2 cellular contexts compared by ENCODE assay signal in the genomic region with DNA sequence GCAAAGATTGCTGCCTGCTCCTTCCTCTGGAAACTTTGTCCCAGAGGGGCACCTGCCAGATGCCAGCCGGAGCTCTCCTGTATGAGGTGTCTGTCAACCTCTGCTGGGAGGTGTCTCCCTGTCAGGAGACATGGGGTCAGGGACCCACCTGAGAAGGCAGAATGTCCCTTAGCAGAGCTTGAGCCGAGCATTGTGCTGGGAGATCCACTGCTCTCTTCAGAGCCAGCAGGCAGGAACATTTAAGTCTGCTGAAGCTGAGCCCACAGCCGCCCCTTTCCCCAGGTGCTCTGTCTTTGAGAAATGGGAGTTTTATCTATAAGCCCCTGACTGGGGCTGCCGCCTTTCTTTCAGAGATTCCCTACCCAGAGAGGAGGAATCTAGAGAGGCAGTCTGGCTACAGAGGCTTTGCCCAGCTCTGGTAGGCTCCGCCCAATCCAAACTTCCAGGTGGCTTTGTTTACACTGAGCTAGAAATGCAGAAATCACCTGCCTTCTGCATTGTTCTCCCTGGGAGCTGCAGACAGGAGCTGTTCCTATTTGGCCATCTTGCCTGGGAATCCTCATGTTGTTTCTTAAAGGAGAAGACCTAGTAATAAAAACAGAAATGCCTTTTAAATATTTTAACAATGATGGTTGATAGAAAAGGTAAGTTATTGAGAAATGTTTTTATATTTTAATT.
A peak's percentile ranks its signal among the peaks of the same experiment; 100 is the strongest.
TF ChIP-seq lines count a peak whose summit lies in the region.

No MANE protein-coding gene starts in this region.

TF ChIP-seq in GM23338, 12 proteins besides CTCF, POLR2A, EP300 and RAD21:
- TF ChIP-seq, protein P1, sequence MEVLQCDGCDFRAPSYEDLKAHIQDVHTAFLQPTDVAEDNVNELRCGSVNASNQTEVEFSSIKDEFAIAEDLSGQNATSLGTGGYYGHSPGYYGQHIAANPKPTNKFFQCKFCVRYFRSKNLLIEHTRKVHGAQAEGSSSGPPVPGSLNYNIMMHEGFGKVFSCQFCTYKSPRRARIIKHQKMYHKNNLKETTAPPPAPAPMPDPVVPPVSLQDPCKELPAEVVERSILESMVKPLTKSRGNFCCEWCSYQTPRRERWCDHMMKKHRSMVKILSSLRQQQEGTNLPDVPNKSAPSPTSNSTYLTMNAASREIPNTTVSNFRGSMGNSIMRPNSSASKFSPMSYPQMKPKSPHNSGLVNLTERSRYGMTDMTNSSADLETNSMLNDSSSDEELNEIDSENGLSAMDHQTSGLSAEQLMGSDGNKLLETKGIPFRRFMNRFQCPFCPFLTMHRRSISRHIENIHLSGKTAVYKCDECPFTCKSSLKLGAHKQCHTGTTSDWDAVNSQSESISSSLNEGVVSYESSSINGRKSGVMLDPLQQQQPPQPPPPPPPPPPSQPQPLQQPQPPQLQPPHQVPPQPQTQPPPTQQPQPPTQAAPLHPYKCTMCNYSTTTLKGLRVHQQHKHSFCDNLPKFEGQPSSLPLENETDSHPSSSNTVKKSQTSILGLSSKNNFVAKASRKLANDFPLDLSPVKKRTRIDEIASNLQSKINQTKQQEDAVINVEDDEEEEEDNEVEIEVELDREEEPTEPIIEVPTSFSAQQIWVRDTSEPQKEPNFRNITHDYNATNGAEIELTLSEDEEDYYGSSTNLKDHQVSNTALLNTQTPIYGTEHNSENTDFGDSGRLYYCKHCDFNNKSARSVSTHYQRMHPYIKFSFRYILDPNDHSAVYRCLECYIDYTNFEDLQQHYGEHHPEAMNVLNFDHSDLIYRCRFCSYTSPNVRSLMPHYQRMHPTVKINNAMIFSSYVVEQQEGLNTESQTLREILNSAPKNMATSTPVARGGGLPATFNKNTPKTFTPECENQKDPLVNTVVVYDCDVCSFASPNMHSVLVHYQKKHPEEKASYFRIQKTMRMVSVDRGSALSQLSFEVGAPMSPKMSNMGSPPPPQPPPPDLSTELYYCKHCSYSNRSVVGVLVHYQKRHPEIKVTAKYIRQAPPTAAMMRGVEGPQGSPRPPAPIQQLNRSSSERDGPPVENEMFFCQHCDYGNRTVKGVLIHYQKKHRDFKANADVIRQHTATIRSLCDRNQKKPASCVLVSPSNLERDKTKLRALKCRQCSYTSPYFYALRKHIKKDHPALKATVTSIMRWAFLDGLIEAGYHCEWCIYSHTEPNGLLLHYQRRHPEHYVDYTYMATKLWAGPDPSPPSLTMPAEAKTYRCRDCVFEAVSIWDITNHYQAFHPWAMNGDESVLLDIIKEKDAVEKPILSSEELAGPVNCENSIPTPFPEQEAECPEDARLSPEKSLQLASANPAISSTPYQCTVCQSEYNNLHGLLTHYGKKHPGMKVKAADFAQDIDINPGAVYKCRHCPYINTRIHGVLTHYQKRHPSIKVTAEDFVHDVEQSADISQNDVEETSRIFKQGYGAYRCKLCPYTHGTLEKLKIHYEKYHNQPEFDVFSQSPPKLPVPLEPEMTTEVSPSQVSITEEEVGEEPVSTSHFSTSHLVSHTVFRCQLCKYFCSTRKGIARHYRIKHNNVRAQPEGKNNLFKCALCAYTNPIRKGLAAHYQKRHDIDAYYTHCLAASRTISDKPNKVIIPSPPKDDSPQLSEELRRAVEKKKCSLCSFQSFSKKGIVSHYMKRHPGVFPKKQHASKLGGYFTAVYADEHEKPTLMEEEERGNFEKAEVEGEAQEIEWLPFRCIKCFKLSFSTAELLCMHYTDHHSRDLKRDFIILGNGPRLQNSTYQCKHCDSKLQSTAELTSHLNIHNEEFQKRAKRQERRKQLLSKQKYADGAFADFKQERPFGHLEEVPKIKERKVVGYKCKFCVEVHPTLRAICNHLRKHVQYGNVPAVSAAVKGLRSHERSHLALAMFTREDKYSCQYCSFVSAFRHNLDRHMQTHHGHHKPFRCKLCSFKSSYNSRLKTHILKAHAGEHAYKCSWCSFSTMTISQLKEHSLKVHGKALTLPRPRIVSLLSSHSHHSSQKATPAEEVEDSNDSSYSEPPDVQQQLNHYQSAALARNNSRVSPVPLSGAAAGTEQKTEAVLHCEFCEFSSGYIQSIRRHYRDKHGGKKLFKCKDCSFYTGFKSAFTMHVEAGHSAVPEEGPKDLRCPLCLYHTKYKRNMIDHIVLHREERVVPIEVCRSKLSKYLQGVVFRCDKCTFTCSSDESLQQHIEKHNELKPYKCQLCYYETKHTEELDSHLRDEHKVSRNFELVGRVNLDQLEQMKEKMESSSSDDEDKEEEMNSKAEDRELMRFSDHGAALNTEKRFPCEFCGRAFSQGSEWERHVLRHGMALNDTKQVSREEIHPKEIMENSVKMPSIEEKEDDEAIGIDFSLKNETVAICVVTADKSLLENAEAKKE (CRISPR knock-in tag; IDR thresholded peaks at IDR 0.05) = peak; percentile 77; the same call in 1 of the 2 replicates

TF ChIP-seq in H1, 55 proteins besides CTCF, POLR2A, EP300 and RAD21 (continued from another document):
- TF ChIP-seq, protein P2, sequence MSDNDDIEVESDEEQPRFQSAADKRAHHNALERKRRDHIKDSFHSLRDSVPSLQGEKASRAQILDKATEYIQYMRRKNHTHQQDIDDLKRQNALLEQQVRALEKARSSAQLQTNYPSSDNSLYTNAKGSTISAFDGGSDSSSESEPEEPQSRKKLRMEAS (IDR thresholded peaks at IDR 0.05) = peak; percentile 70
- TF ChIP-seq TEAD4 (IDR thresholded peaks at IDR 0.05; ENCODE audit: low read depth, low read length) = peak; percentile 27; the same call in 1 of the 2 replicates
